ENCODE assay signal across 20 cellular contexts in the genomic region with DNA sequence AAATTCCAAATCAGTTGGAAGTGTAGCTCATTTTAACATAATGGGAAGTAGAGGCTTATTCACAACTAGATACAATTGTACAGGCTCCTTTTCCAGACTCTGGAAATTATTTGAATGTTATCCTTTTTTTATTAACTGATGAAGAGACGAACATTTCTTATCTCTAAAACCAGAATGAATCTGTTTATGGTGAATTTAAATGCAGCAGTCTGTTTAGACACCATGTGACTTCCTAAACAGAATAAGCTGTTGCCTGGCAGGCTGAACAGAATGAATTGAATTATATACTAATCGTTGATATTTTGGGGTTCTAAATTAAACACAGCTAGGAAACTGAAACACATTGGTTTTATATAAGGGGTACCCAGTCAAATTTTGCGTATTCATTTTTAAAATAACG.
"Had no signal": no experiment of that assay in that cellular context is flagged by ENCODE, and none has a peak within 500 bp of the region (broad histone marks: within the 10 kb centered on the region; RNA-seq: fewer than 3 reads in every experiment).

No MANE protein-coding gene starts in this region.

- H3K27me3 Mint-ChIP-seq: naive thymus-derived CD8-positive, alpha-beta T cell; type B pancreatic cell had no signal

- H3K9me3 ChIP-seq: heart left ventricle, neutrophil, suprapubic skin, thyroid gland had no signal

- DNase-seq: effector CD4-positive, alpha-beta T cell; heart left ventricle; hippocampal formation; left colon; left ventricle myocardium superior; naive thymus-derived CD8-positive, alpha-beta T cell; posterior cingulate gyrus; stimulated activated CD4-positive, alpha-beta T cell treated with anti-CD3 and anti-CD28 coated beads, Interleukin-12 subunit alpha, Interleukin-12 subunit beta, amount 100 ng/mL, for 4 hours; stimulated activated naive CD8-positive, alpha-beta T cell treated with anti-CD3 and anti-CD28 coated beads, Interleukin-15, Interleukin-2, amounts not matched to agents 100 U/mL and 50 U/mL, for 24 hours; thyroid gland had no signal

- FAIRE-seq: frontal cortex, urothelium cell line had no signal

- H3K9me3 Mint-ChIP-seq: naive thymus-derived CD8-positive, alpha-beta T cell; type B pancreatic cell had no signal

- H3K27me3 ChIP-seq: heart left ventricle, neutrophil, suprapubic skin, thyroid gland had no signal

- ATAC-seq: esophagus mucosa; heart left ventricle; left colon; left ventricle myocardium superior; naive thymus-derived CD8-positive, alpha-beta T cell; sciatic nerve; stimulated activated naive CD8-positive, alpha-beta T cell treated with anti-CD3 and anti-CD28 coated beads, Interleukin-15, Interleukin-2, amounts not matched to agents 100 U/mL and 50 U/mL, for 24 hours had no signal

- H3K27ac ChIP-seq: coronary artery, heart left ventricle, neutrophil, skin epidermis, suprapubic skin, thyroid gland had no signal

- H3K4me3 ChIP-seq: heart left ventricle, lung, skin epidermis, suprapubic skin, thyroid gland had no signal
